ENCODE assay signal across 26 cellular contexts in genomic region chr6:148927581-148927980, GRCh38.
DNase-seq lines count a peak whose midpoint lies in the region; ATAC-seq and TF ChIP-seq lines count a peak whose summit lies in the region.
"Had no signal": no experiment of that assay in that cellular context is flagged by ENCODE, and none has a peak within 500 bp of the region (broad histone marks: within the 10 kb centered on the region; RNA-seq: fewer than 3 reads in every experiment).

No MANE protein-coding gene starts in this region.

- TF ChIP-seq CTCF in GM13977 (IDR thresholded peaks at IDR 0.05; ENCODE audit: extremely low read depth, insufficient read depth, missing control alignments) = no peak

- in situ Hi-C loops in G401 (cut with HindIII; ENCODE audit: low sequenced_read_pairs) (no loop called here), GM13977 (cut with MboI; ENCODE audit: low pct_unique_long_range_greater_than_20kb, low sequenced_read_pairs, unreplicated experiment) (loop anchor here (25.0 kb wide), 2 partner anchors 190 to 340 kb away; partner anchors contain the start of gene UST)

- ATAC-seq in HG02973 (IDR thresholded peaks at IDR 0.05; ENCODE audit: unreplicated experiment) = no peak
- ATAC-seq: A549; CD8-positive, alpha-beta T cell had no signal

- DNase-seq in G401 (ENCODE audit: low spot score) (peak; percentile 60), cerebellar cortex (ENCODE audit: low spot score) (peak; percentile 52), cerebellum (ENCODE audit: low spot score) (peak; percentile 26), GM13977 (ENCODE audit: low spot score) (no peak)
- DNase-seq in activated T-cell treated with anti-CD3 and anti-CD28 coated beads, Interleukin-2, amount 50 U/mL, for 1 hour = no peak
- DNase-seq: 8988T; ACHN; AML-193; BE2C; Caco-2; Calu3; CD4-positive, alpha-beta memory T cell; CD4-positive, alpha-beta T cell; CD4-positive, CD25-positive, alpha-beta regulatory T cell; CD8-positive, alpha-beta memory T cell; CD8-positive, alpha-beta T cell; COR-L47; DMS 273 treated with DMSO at 0.1 percent for 48 hours; DMS153; DMS53; DMS79; DMS79 treated with DMSO at 0.1 percent for 48 hours; DND-41; EL had no signal

Comparison
In these comparisons a context has a peak if more than half of its experiments do, and no peak if none do; other contexts are left out.
1. DNase-seq: peak in G401 (single experiment), cerebellar cortex (single experiment) and cerebellum (single experiment); none in activated T-cell treated with anti-CD3 and anti-CD28 coated beads, Interleukin-2, amount 50 U/mL, for 1 hour (single experiment) and GM13977 (single experiment).